In the genomic region with DNA sequence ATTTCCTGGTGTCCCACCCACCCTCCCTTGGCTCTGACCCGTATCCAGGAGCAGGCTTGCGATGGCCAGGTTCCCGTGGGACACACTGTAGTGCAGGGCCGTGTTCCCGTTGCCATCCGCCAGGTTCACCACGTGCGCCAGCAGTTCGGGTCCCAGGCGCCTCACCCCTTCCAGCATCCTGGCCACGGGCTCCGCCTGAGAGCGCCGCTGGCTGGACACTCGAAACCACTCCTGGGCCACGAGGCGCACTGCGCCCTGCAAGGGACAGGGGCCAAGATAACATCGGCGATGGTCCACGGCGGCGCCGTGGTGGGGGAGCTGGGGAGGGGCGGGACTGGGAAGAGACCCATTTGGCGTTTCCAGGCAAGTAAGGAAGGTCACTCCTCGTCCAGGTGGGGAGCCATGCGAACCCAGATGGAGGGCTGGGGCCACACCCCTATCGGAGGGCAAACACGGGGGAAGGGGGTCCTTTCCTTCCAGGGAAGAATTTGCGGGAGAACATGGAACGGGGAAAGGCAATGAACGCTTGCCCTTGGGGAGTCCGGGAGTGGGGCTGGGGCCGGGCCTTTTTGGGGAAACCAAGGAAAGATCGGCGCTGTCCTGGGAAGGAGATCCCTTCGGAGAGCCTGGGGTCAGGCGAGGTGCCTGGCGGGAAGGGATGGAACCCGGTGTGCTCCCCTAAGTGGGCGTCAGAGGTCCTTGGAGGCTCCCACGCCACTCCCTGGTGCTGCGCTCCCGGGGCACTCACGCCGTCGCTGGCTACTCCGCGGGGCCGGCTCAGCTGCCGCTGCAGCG, we compare ENCODE assay signal across 1 cellular context.
A peak's percentile ranks its signal among the peaks of the same experiment; 100 is the strongest.
TF ChIP-seq lines count a peak whose summit lies in the region.

No MANE protein-coding gene starts in this region.

TF ChIP-seq in HepG2, 621 proteins besides CTCF, POLR2A, EP300 and RAD21:
- no peak for TF ChIP-seq ZFP36 (IDR thresholded peaks at IDR 0.05; ENCODE audit: borderline replicate concordance, low read depth, low read length, partially characterized antibody)
- TF ChIP-seq KDM2A (CRISPR knock-in tag; IDR thresholded peaks at IDR 0.05; ENCODE audit: borderline replicate concordance, low read depth), result 0 out of 2 replicates have a peak, but pooled peaks have one; percentile 16
- 0 out of 2 replicates have a peak, but pooled peaks have one; percentile 20 for TF ChIP-seq BCL6 (CRISPR knock-in tag; IDR thresholded peaks at IDR 0.05)
- no peak for TF ChIP-seq ZNF878 (CRISPR knock-in tag; IDR thresholded peaks at IDR 0.05)
- TF ChIP-seq ZBTB33 (CRISPR knock-in tag; IDR thresholded peaks at IDR 0.05), result peak; percentile 57; the same call in 1 of the 2 replicates
- peak; percentile 13 for TF ChIP-seq HNRNPLL (IDR thresholded peaks at IDR 0.05; ENCODE audit: low read depth, low read length, poor library complexity, severe bottlenecking)
- peak; percentile 46; the same call in 1 of the 2 replicates for TF ChIP-seq EZH2 (conservative IDR thresholded peaks at IDR 0.05; ENCODE audit: low read depth, low read length)
- 0 out of 2 replicates have a peak, but pooled peaks have one; percentile 4 for TF ChIP-seq MTF2 (CRISPR knock-in tag; IDR thresholded peaks at IDR 0.05; ENCODE audit: borderline replicate concordance)
- no peak for TF ChIP-seq ZNF570 (CRISPR knock-in tag; IDR thresholded peaks at IDR 0.05; ENCODE audit: borderline replicate concordance)
- TF ChIP-seq, protein P1, sequence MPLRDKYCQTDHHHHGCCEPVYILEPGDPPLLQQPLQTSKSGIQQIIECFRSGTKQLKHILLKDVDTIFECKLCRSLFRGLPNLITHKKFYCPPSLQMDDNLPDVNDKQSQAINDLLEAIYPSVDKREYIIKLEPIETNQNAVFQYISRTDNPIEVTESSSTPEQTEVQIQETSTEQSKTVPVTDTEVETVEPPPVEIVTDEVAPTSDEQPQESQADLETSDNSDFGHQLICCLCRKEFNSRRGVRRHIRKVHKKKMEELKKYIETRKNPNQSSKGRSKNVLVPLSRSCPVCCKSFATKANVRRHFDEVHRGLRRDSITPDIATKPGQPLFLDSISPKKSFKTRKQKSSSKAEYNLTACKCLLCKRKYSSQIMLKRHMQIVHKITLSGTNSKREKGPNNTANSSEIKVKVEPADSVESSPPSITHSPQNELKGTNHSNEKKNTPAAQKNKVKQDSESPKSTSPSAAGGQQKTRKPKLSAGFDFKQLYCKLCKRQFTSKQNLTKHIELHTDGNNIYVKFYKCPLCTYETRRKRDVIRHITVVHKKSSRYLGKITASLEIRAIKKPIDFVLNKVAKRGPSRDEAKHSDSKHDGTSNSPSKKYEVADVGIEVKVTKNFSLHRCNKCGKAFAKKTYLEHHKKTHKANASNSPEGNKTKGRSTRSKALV (CRISPR knock-in tag; IDR thresholded peaks at IDR 0.05), result peak; percentile 76; the same call in 1 of the 2 replicates
